9 cellular contexts compared by ENCODE assay signal in genomic region chr6:166308769-166309589, GRCh38. TPM values are rescaled to one million over a fixed set of nuclear protein-coding genes. Genes with fewer than 3 reads are reported as not detected.
DNase-seq lines count a peak whose midpoint lies in the region; ATAC-seq and TF ChIP-seq lines count a peak whose summit lies in the region.
"Had no signal": no experiment of that assay in that cellular context is flagged by ENCODE, and none has a peak within 500 bp of the region (broad histone marks: within the 10 kb centered on the region; RNA-seq: fewer than 3 reads in every experiment).

No MANE protein-coding gene starts in this region.

- no peaks in the 10 kb centered on the region for H3K36me3 ChIP-seq in SK-N-SH (replicated peaks in 1 of 2; ENCODE audit: control insufficient read depth in 1 of 2, insufficient read depth in 2 of 2, low read length in 1 of 2)

- no peaks in the 10 kb centered on the region for H3K9me2 ChIP-seq in SK-N-SH

- H3K4me1 Mint-ChIP-seq in stimulated activated naive B cell treated with anti-CD40 and anti-IgM and Interleukin-4, amounts not matched to agents 10 μg/mL and 1 μg/mL and 100 μg/mL, for 72 hours, result peaks cover 2 to 13% of the 10 kb centered on the region in 2 donors

- POLR2A ChIA-PET in SK-N-SH (lab: Yijun Ruan, JAX), result interaction anchor here (0.6 kb wide), 1 partner anchor 303 kb away, joined by 3 read pairs; no protein-coding TSS in a partner anchor

- peak overlapping the region; percentile 77 to 84 for H3K4me3 Mint-ChIP-seq in stimulated activated naive B cell treated with anti-CD40 and anti-IgM and Interleukin-4, amounts not matched to agents 10 μg/mL and 1 μg/mL and 100 μg/mL, for 72 hours

- peak; percentile 38 for DNase-seq in SK-N-SH
- peak; percentile 96 for DNase-seq in NCI-H69 (lab: John Stamatoyannopoulos, UW)
- DNase-seq in stimulated activated naive B cell treated with anti-CD40 and anti-IgM and Interleukin-4, amounts not matched to agents 10 μg/mL and 1 μg/mL and 100 μg/mL, for 72 hours, result no peak
- DNase-seq in NCI-H187 treated with DMSO at 0.1 percent for 48 hours (lab: John Stamatoyannopoulos, UW), result no peak
- DNase-seq: PC-3 had no signal

- no peaks in the 10 kb centered on the region for H3K9me3 Mint-ChIP-seq in stimulated activated naive B cell treated with anti-CD40 and anti-IgM and Interleukin-4, amounts not matched to agents 10 μg/mL and 1 μg/mL and 100 μg/mL, for 72 hours

- no peaks in the 10 kb centered on the region for H3F3A ChIP-seq in SK-N-SH (replicated peaks; ENCODE audit: insufficient read depth)

- H3K4me2 ChIP-seq in SK-N-SH, result 0 out of 2 replicates have a peak overlapping the region, but pooled peaks have one; percentile 50

- H3K9me3 ChIP-seq in SK-N-SH, result no peaks in the 10 kb centered on the region

- 80% methylated on average over 9 of the region's 11 CpGs for WGBS in SK-N-SH (ENCODE audit: low lambda C conversion rate)

- H4K20me1 ChIP-seq in SK-N-SH (ENCODE audit: insufficient read depth), result no peaks in the 10 kb centered on the region

- H3K27ac Mint-ChIP-seq in stimulated activated naive B cell treated with anti-CD40 and anti-IgM and Interleukin-4, amounts not matched to agents 10 μg/mL and 1 μg/mL and 100 μg/mL, for 72 hours, result no peak overlapping the region

- H3K27ac ChIP-seq in SK-N-SH (ENCODE audit: low read depth in 2 of 2, low read length in 1 of 2), result no peak overlapping the region

- no peak for TF ChIP-seq RAD21 in SK-N-SH (IDR thresholded peaks at IDR 0.05; ENCODE audit: low read length)

- H3K27me3 ChIP-seq in SK-N-SH (ENCODE audit: insufficient read depth), result peaks cover 35% of the 10 kb centered on the region

- TF ChIP-seq CTCF in SK-N-SH (IDR thresholded peaks at IDR 0.05), result no peak

- ATAC-seq in SK-N-SH treated with all-trans-retinoic acid at 6 μM for 48 hours (no peak), GM19395 (IDR thresholded peaks at IDR 0.05; ENCODE audit: unreplicated experiment) (no peak)
- no peak for ATAC-seq in stimulated activated naive B cell treated with anti-CD40 and anti-IgM and Interleukin-4, amounts not matched to agents 10 μg/mL and 1 μg/mL and 100 μg/mL, for 72 hours (replicated peaks)
- no peak for ATAC-seq in activated CD4-positive, CD25-positive, alpha-beta regulatory T cell treated with anti-CD3 and anti-CD28 coated beads, Interleukin-2, amount 50 U/mL, for 24 hours

- no peak overlapping the region for H2AFZ ChIP-seq in SK-N-SH (ENCODE audit: low read depth)

- no peaks in the 10 kb centered on the region for H3K36me3 Mint-ChIP-seq in stimulated activated naive B cell treated with anti-CD40 and anti-IgM and Interleukin-4, amounts not matched to agents 10 μg/mL and 1 μg/mL and 100 μg/mL, for 72 hours

- CTCF ChIA-PET in SK-N-SH (lab: Yijun Ruan, JAX), result interaction anchor here (0.8 to 2.3 kb wide), 8 partner anchors 10 to 93 kb away, joined by 3 to 7 read pairs (median 4); no protein-coding TSS in a partner anchor

- peaks cover 24 to 25% of the 10 kb centered on the region in 2 donors for H3K27me3 Mint-ChIP-seq in stimulated activated naive B cell treated with anti-CD40 and anti-IgM and Interleukin-4, amounts not matched to agents 10 μg/mL and 1 μg/mL and 100 μg/mL, for 72 hours

- H3K4me1 ChIP-seq in SK-N-SH (ENCODE audit: control insufficient read depth in 1 of 2, insufficient read depth in 2 of 2, low read depth in 1 of 2, low read length in 1 of 2), result peaks cover 0 to 13% of the 10 kb centered on the region in 2 experiments; a peak in 1 of 4 replicates

- no peaks in the 10 kb centered on the region for H3K79me2 ChIP-seq in SK-N-SH (ENCODE audit: insufficient read depth)

- H3K9ac ChIP-seq in SK-N-SH, result no peak overlapping the region

- no peak for TF ChIP-seq EP300 in SK-N-SH (IDR thresholded peaks at IDR 0.05; ENCODE audit: borderline replicate concordance in 1 of 2, low read depth in 1 of 2, low read length in 1 of 2)

- H3K4me3 ChIP-seq in SK-N-SH (ENCODE audit: low read depth in 2 of 2, low read length in 1 of 2) (no peak overlapping the region), iPS-11a (ENCODE audit: low read depth, low read length) (peak overlapping the region; percentile 28)

TF ChIP-seq in SK-N-SH, 30 proteins besides CTCF, POLR2A, EP300 and RAD21:
- no peak for TF ChIP-seq MXI1 (IDR thresholded peaks at IDR 0.05; ENCODE audit: low read depth, low read length)
- no peak for TF ChIP-seq FOXJ3 (CRISPR knock-in tag; IDR thresholded peaks at IDR 0.05)
- no peak for TF ChIP-seq USF2 (IDR thresholded peaks at IDR 0.05; ENCODE audit: borderline replicate concordance, low read depth, low read length)
- TF ChIP-seq TAF1 (IDR thresholded peaks at IDR 0.05; ENCODE audit: borderline replicate concordance, low read depth, low read length), result no peak
- no peak for TF ChIP-seq SIN3A (IDR thresholded peaks at IDR 0.05; ENCODE audit: borderline replicate concordance, low read depth, low read length)
- TF ChIP-seq IRF3 (IDR thresholded peaks at IDR 0.05; ENCODE audit: low read depth, low read length), result no peak
- no peak for TF ChIP-seq POLR2AphosphoS5 (IDR thresholded peaks at IDR 0.05; ENCODE audit: low read depth, low read length)
- no peak for TF ChIP-seq TCF12 (IDR thresholded peaks at IDR 0.05)
- TF ChIP-seq NFIC (IDR thresholded peaks at IDR 0.05; ENCODE audit: borderline replicate concordance), result no peak
- no peak for TF ChIP-seq GABPA (IDR thresholded peaks at IDR 0.05; ENCODE audit: low read depth)
- TF ChIP-seq CHD2 (IDR thresholded peaks at IDR 0.05; ENCODE audit: low read length, partially characterized antibody), result no peak
- TF ChIP-seq JUND (IDR thresholded peaks at IDR 0.05), result no peak

TF ChIP-seq in SK-N-SH treated with all-trans-retinoic acid at 6 μM for 48 hours, 23 proteins besides CTCF, POLR2A, EP300 and RAD21 (continues in another document):
- TF ChIP-seq CREB5 (CRISPR knock-in tag; IDR thresholded peaks at IDR 0.05; ENCODE audit: low read depth), result no peak
- no peak for TF ChIP-seq RARB (CRISPR knock-in tag; IDR thresholded peaks at IDR 0.05)
- no peak for TF ChIP-seq ZFP3 (CRISPR knock-in tag; IDR thresholded peaks at IDR 0.05)
- TF ChIP-seq POU6F1 (CRISPR knock-in tag; IDR thresholded peaks at IDR 0.05; ENCODE audit: borderline replicate concordance, low read depth), result no peak
- no peak for TF ChIP-seq CSDC2 (CRISPR knock-in tag; IDR thresholded peaks at IDR 0.05)
- no peak for TF ChIP-seq TSHZ2 (CRISPR knock-in tag; IDR thresholded peaks at IDR 0.05)

RNA-seq across cellular contexts. Expression of gene PRR18, which starts 0.8 kb away (rescaled TPM):
- polyA plus RNA-seq in SK-N-SH (2012; rRNA removed), result 0.02 TPM in 1 of 2 replicates, not detected in the other
- polyA plus RNA-seq in SK-N-SH (2012; cell fraction: cytosol; rRNA removed), result 0.01 TPM in 1 of 2 replicates, not detected in the other
- polyA plus RNA-seq in SK-N-SH (2012; cell fraction: nucleus; rRNA removed), result 0.02 and 0.04 TPM in 2 replicates

RNA-seq across cellular contexts. Expression of gene SFT2D1, which starts 33.4 kb away (rescaled TPM):
- 93.4 and 131 TPM in 2 replicates for polyA plus RNA-seq in SK-N-SH (2012; rRNA removed)
- 116 and 156 TPM in 2 replicates for polyA plus RNA-seq in SK-N-SH (2012; cell fraction: cytosol; rRNA removed)
- polyA plus RNA-seq in SK-N-SH (2012; cell fraction: nucleus; rRNA removed), result 30.4 and 67.7 TPM in 2 replicates

Comparison
In these comparisons a context has a peak if more than half of its experiments do, and no peak if none do; other contexts are left out.
1. DNase-seq: peak in SK-N-SH (single experiment) and NCI-H69 (single experiment); none in stimulated activated naive B cell treated with anti-CD40 and anti-IgM and Interleukin-4, amounts not matched to agents 10 μg/mL and 1 μg/mL and 100 μg/mL, for 72 hours (single experiment) and NCI-H187 treated with DMSO at 0.1 percent for 48 hours (single experiment).